Comparison of ENCODE assay signal across 8 cellular contexts in the genomic region with DNA sequence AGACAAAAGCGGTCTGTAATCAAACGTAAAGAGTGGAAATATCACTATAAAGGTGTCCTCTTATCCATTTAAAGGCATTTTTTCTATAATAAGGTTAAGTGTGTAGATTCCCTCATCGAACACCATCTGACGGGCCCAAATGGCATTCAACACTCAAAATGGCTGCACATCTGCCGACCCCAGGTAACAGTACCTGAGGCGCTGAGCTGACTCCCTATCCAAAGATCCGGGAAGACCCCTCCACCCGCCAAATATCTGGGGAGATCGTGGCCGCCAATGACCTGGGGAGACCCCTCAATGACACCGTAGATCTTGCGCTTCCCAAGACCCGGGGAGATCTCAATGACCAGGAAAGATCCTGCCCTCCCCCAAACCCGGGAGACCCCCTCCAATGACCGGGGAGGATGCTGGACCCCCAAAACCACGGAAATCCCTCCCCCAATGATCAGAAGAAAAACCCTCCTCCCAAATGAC. TPM values are rescaled to one million over a fixed set of nuclear protein-coding genes. Genes with fewer than 3 reads are reported as not detected.
DNase-seq lines count a peak whose midpoint lies in the region; ATAC-seq and TF ChIP-seq lines count a peak whose summit lies in the region.

No MANE protein-coding gene starts in this region.

- H4K20me1 ChIP-seq in osteoblast (ENCODE audit: insufficient read depth, low read length) = peaks cover 33% of the 10 kb centered on the region

- DNase-seq in stimulated activated CD4-positive, alpha-beta T cell treated with anti-CD3 and anti-CD28 coated beads, Interleukin-12 subunit alpha, Interleukin-12 subunit beta, amount 100 ng/mL, for 4 hours = peak; percentile 24
- DNase-seq in stimulated activated CD4-positive, alpha-beta T cell treated with anti-CD3 and anti-CD28 coated beads, Interleukin-2, amount 100 ng/mL, for 48 hours = no peak
- peak; percentile 36 for DNase-seq in activated CD4-positive, alpha-beta memory T cell treated with anti-CD3 and anti-CD28 coated beads, Interleukin-2, amount 10 ng/mL, durations not matched to agents 7 days and 5 days
- DNase-seq in epithelial cell of proximal tubule (ENCODE audit: low read depth) = no peak
- DNase-seq in osteoblast (ENCODE audit: insufficient read length, low spot score, missing footprints) = no peak
- no peak for DNase-seq in DMS114 treated with DMSO at 0.1 percent for 48 hours (lab: John Stamatoyannopoulos, UW; ENCODE audit: unreplicated experiment)
- DNase-seq in MV-4-11 (lab: John Stamatoyannopoulos, UW) = no peak

- H3K27ac ChIP-seq in osteoblast (ENCODE audit: low read depth, low read length) = peak overlapping the region; percentile 95

- peak overlapping the region; percentile 85 for H2AFZ ChIP-seq in osteoblast (ENCODE audit: low read length)

- peaks cover 53% of the 10 kb centered on the region for H3K79me2 ChIP-seq in osteoblast (ENCODE audit: insufficient read depth, low read length)

- peaks cover 19% of the 10 kb centered on the region for H3K27me3 Mint-ChIP-seq in activated CD4-positive, alpha-beta memory T cell treated with anti-CD3 and anti-CD28 coated beads, Interleukin-2, amount 10 ng/mL, durations not matched to agents 7 days and 5 days

- peak overlapping the region; percentile 100 for H3K4me3 Mint-ChIP-seq in activated CD4-positive, alpha-beta memory T cell treated with anti-CD3 and anti-CD28 coated beads, Interleukin-2, amount 10 ng/mL, durations not matched to agents 7 days and 5 days

- H3K36me3 Mint-ChIP-seq in activated CD4-positive, alpha-beta memory T cell treated with anti-CD3 and anti-CD28 coated beads, Interleukin-2, amount 10 ng/mL, durations not matched to agents 7 days and 5 days (ENCODE audit: low read depth) = peaks cover 36% of the 10 kb centered on the region

- peaks cover 19% of the 10 kb centered on the region for H3K36me3 ChIP-seq in osteoblast (ENCODE audit: insufficient read depth, low read length)

- H3K27ac Mint-ChIP-seq in activated CD4-positive, alpha-beta memory T cell treated with anti-CD3 and anti-CD28 coated beads, Interleukin-2, amount 10 ng/mL, durations not matched to agents 7 days and 5 days = peak overlapping the region; percentile 96

- H3K4me3 ChIP-seq in epithelial cell of proximal tubule (ENCODE audit: low read depth, low read length) (peak overlapping the region; percentile 99), osteoblast (ENCODE audit: insufficient read depth, low read length) (peak overlapping the region; percentile 99)

- CTCF ChIA-PET in activated CD4-positive, alpha-beta memory T cell treated with anti-CD3 and anti-CD28 coated beads, Interleukin-2, amount 10 ng/mL, durations not matched to agents 7 days and 5 days (lab: Charles Lee) = interaction anchor here (0.6 to 2.2 kb wide), 12 partner anchors 11 to 1257 kb away, joined by 3 to 11 read pairs (median 4); partner anchors contain the start of genes NCKIPSD, QRICH1 and WDR6

- H3K9me3 ChIP-seq in osteoblast (ENCODE audit: low read depth, low read length) = no peaks in the 10 kb centered on the region

- POLR2A ChIA-PET in activated CD4-positive, alpha-beta memory T cell treated with anti-CD3 and anti-CD28 coated beads, Interleukin-2, amount 10 ng/mL, durations not matched to agents 7 days and 5 days (lab: Charles Lee) = interaction anchor here (0.6 to 3.1 kb wide), 29 partner anchors 8 to 586 kb away, joined by 3 to 23 read pairs (median 4); partner anchors contain the start of genes ARIH2, CCDC51, CELSR3 and DALRD3

- H3K4me1 ChIP-seq in osteoblast (ENCODE audit: insufficient read depth, low read length) = peaks cover 15% of the 10 kb centered on the region

- no peaks in the 10 kb centered on the region for H3K27me3 ChIP-seq in osteoblast (ENCODE audit: insufficient read depth, low read length)

- H3K4me2 ChIP-seq in osteoblast (ENCODE audit: insufficient read depth, low read length) = peak overlapping the region; percentile 87

- H3K9me3 Mint-ChIP-seq in activated CD4-positive, alpha-beta memory T cell treated with anti-CD3 and anti-CD28 coated beads, Interleukin-2, amount 10 ng/mL, durations not matched to agents 7 days and 5 days = no peaks in the 10 kb centered on the region

- peaks cover 48% of the 10 kb centered on the region for H3K4me1 Mint-ChIP-seq in activated CD4-positive, alpha-beta memory T cell treated with anti-CD3 and anti-CD28 coated beads, Interleukin-2, amount 10 ng/mL, durations not matched to agents 7 days and 5 days

- TF ChIP-seq CTCF in epithelial cell of proximal tubule (conservative IDR thresholded peaks at IDR 0.05; ENCODE audit: low read depth, low read length) = no peak
- no peak for TF ChIP-seq CTCF in osteoblast (IDR thresholded peaks at IDR 0.05; ENCODE audit: extremely low read depth, low read depth, low read length)

- ATAC-seq in GM21381 (IDR thresholded peaks at IDR 0.05; ENCODE audit: unreplicated experiment) = no peak

RNA-seq across cellular contexts. Expression of gene IP6K2, which starts 0.5 kb away (rescaled TPM):
- 10 to 100 TPM; 52.7 to 57.8 TPM for total RNA-seq in activated CD4-positive, alpha-beta memory T cell treated with anti-CD3 and anti-CD28 coated beads, Interleukin-2, amount 10 ng/mL, durations not matched to agents 7 days and 5 days
- total RNA-seq in epithelial cell of proximal tubule (75.1 and 87.9 TPM in 2 replicates), osteoblast (38.0 and 44.9 TPM in 2 replicates)

RNA-seq across cellular contexts. Expression of gene NCKIPSD, which starts 30.8 kb away (rescaled TPM):
- total RNA-seq in activated CD4-positive, alpha-beta memory T cell treated with anti-CD3 and anti-CD28 coated beads, Interleukin-2, amount 10 ng/mL, durations not matched to agents 7 days and 5 days = 10 to 100 TPM; 33.4 to 37.2 TPM
- total RNA-seq in epithelial cell of proximal tubule (34.4 and 45.5 TPM in 2 replicates), osteoblast (17.1 and 17.7 TPM in 2 replicates)

RNA-seq across cellular contexts. Expression of gene CELSR3, which starts 53.9 kb away (rescaled TPM):
- total RNA-seq in activated CD4-positive, alpha-beta memory T cell treated with anti-CD3 and anti-CD28 coated beads, Interleukin-2, amount 10 ng/mL, durations not matched to agents 7 days and 5 days = 1 to 10 TPM; 7.2 to 8.0 TPM
- total RNA-seq in epithelial cell of proximal tubule (0.87 and 2.5 TPM in 2 replicates), osteoblast (1.2 and 1.4 TPM in 2 replicates)

Comparison
In these comparisons a context has a peak if more than half of its experiments do, and no peak if none do; other contexts are left out.
1. DNase-seq: peak in stimulated activated CD4-positive, alpha-beta T cell treated with anti-CD3 and anti-CD28 coated beads, Interleukin-12 subunit alpha, Interleukin-12 subunit beta, amount 100 ng/mL, for 4 hours (single experiment) and activated CD4-positive, alpha-beta memory T cell treated with anti-CD3 and anti-CD28 coated beads, Interleukin-2, amount 10 ng/mL, durations not matched to agents 7 days and 5 days (single experiment); none in stimulated activated CD4-positive, alpha-beta T cell treated with anti-CD3 and anti-CD28 coated beads, Interleukin-2, amount 100 ng/mL, for 48 hours (0 of 2), epithelial cell of proximal tubule (single experiment), osteoblast (single experiment), DMS114 treated with DMSO at 0.1 percent for 48 hours (single experiment) and MV-4-11 (single experiment).